In the genomic region with DNA sequence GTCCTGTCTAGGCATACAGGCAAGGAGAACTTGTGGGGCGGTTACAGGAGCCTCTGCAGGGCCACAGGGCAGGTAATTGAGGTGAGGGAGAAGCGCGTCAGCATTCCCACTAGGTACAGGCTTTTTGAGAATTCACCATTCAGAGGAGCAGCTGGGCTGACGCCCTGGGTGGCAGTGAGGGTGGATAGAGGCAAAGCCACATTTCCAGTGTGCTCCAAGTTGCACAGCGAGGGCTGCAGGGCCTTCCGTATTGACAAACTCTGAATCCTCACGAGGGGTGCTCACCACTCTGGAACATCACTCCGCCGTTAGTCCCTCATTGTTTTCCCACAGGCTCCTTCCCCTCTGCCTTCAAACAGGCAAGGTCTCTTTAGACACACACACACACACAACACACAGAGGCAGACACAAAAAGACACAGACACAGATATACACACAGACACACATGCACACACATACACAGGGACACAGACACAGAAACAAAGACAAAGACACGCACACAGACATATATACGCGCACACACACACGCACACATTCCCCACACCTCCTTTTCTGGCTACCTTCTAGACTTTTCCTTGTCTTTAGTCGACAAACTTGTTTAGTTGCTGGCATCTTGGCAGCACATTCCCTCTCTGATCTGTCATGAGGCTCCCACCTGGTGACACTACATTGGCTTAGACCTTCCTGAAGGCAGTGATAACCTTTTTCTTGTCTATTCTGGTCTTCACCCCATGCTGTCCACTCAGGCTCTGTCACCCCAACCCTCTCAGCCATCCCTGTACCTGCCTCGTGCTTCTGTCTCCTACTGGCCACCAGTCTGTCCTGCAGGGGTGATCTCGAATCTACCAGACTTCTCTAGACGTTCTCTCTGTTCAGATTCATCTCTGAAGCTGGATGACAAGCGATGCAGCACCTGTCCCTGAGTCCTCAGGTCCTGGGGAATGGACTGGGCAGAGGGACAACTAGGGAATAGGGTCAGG, we compare ENCODE assay signal across 1 cellular context.
TF ChIP-seq lines count a peak whose summit lies in the region.

No MANE protein-coding gene starts in this region.

TF ChIP-seq in WTC11, 78 proteins besides CTCF, POLR2A, EP300 and RAD21 (continued from another document):
- TF ChIP-seq NFE2L1 (CRISPR knock-in tag; IDR thresholded peaks at IDR 0.05) = no peak
- no peak for TF ChIP-seq ZNF396 (CRISPR knock-in tag; IDR thresholded peaks at IDR 0.05; ENCODE audit: borderline replicate concordance)
- TF ChIP-seq, protein P1, sequence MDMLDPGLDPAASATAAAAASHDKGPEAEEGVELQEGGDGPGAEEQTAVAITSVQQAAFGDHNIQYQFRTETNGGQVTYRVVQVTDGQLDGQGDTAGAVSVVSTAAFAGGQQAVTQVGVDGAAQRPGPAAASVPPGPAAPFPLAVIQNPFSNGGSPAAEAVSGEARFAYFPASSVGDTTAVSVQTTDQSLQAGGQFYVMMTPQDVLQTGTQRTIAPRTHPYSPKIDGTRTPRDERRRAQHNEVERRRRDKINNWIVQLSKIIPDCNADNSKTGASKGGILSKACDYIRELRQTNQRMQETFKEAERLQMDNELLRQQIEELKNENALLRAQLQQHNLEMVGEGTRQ (CRISPR knock-in tag; IDR thresholded peaks at IDR 0.05) = no peak
- TF ChIP-seq E2F4 (CRISPR knock-in tag; IDR thresholded peaks at IDR 0.05; ENCODE audit: borderline replicate concordance, low read depth) = no peak
- TF ChIP-seq FOXK1 (CRISPR knock-in tag; IDR thresholded peaks at IDR 0.05) = no peak
- TF ChIP-seq ZNF532 (CRISPR knock-in tag; IDR thresholded peaks at IDR 0.05; ENCODE audit: borderline replicate concordance) = no peak
- TF ChIP-seq AFF4 (CRISPR knock-in tag; IDR thresholded peaks at IDR 0.05; ENCODE audit: borderline replicate concordance) = no peak
- TF ChIP-seq RELA (CRISPR knock-in tag; IDR thresholded peaks at IDR 0.05; ENCODE audit: borderline replicate concordance) = no peak
TF ChIP-seq in WTC11: peak in this region for 0.
